In genomic region chr22:50278956-50279619, GRCh38 we compare ENCODE assay signal across 31 cellular contexts.
"Had no signal": no experiment of that assay in that cellular context is flagged by ENCODE, and none has a peak within 500 bp of the region (broad histone marks: within the 10 kb centered on the region; RNA-seq: fewer than 3 reads in every experiment).

No MANE protein-coding gene starts in this region.

- H3K4me1 ChIP-seq: upper lobe of right lung had no signal

- H3K4me3 ChIP-seq: pancreas, prostate gland, smooth muscle cell, thyroid gland, upper lobe of right lung had no signal

- FAIRE-seq: endothelial cell of umbilical vein, keratinocyte, pancreas, TTC549 had no signal

- H3K4me2 ChIP-seq: smooth muscle cell had no signal

- H3K9me3 ChIP-seq: pancreas, prostate gland, thyroid gland, upper lobe of right lung had no signal

- H3K27me3 ChIP-seq: pancreas, thyroid gland, upper lobe of right lung had no signal

- H3K27ac Mint-ChIP-seq: activated naive CD4-positive, alpha-beta T cell treated with anti-CD3 and anti-CD28 coated beads for 36 hours; activated naive CD8-positive, alpha-beta T cell treated with anti-CD3 and anti-CD28 coated beads, Interleukin-2, amount 10 ng/mL, durations not matched to agents 7 days and 5 days; stimulated activated memory B cell treated with anti-CD40 and anti-IgM and Interleukin-4, amounts not matched to agents 10 μg/mL and 1 μg/mL and 100 μg/mL, for 72 hours; stimulated activated naive CD8-positive, alpha-beta T cell treated with anti-CD3 and anti-CD28 coated beads, Interleukin-15, amount 100 ng/mL, for 72 hours; T-helper 1 cell treated with Interleukin-12 subunit alpha and Interleukin-12 subunit beta and Interleukin-4 antibody, amounts not matched to agents 30 μg/mL and 1 μg/mL, for 36 hours had no signal

- H3K36me3 Mint-ChIP-seq: naive B cell had no signal

- H3K9me3 Mint-ChIP-seq: activated naive CD4-positive, alpha-beta T cell treated with anti-CD3 and anti-CD28 coated beads for 36 hours; activated naive CD8-positive, alpha-beta T cell treated with anti-CD3 and anti-CD28 coated beads, Interleukin-2, amount 10 ng/mL, durations not matched to agents 7 days and 5 days; naive B cell; stimulated activated memory B cell treated with anti-CD40 and anti-IgM and Interleukin-4, amounts not matched to agents 10 μg/mL and 1 μg/mL and 100 μg/mL, for 72 hours; stimulated activated naive CD8-positive, alpha-beta T cell treated with anti-CD3 and anti-CD28 coated beads, Interleukin-15, amount 100 ng/mL, for 72 hours; T-helper 1 cell treated with Interleukin-12 subunit alpha and Interleukin-12 subunit beta and Interleukin-4 antibody, amounts not matched to agents 30 μg/mL and 1 μg/mL, for 36 hours had no signal

- H3K27me3 Mint-ChIP-seq: activated naive CD8-positive, alpha-beta T cell treated with anti-CD3 and anti-CD28 coated beads, Interleukin-2, amount 10 ng/mL, durations not matched to agents 7 days and 5 days; stimulated activated memory B cell treated with anti-CD40 and anti-IgM and Interleukin-4, amounts not matched to agents 10 μg/mL and 1 μg/mL and 100 μg/mL, for 72 hours had no signal

- DNase-seq: activated CD4-positive, alpha-beta T cell treated with anti-CD3 and anti-CD28 coated beads for 4 hours; activated CD4-positive, alpha-beta T cell treated with anti-CD3 and anti-CD28 coated beads, Interleukin-2, amount 50 U/mL, for 48 hours; activated CD8-positive, alpha-beta memory T cell treated with anti-CD3 and anti-CD28 coated beads for 24 hours; activated effector memory CD4-positive, alpha-beta T cell treated with Interleukin-2 at 50 U/mL for 16 hours; activated naive CD4-positive, alpha-beta T cell treated with anti-CD3 and anti-CD28 coated beads for 36 hours; activated naive CD8-positive, alpha-beta T cell treated with anti-CD3 and anti-CD28 coated beads, Interleukin-2, amount 10 ng/mL, durations not matched to agents 7 days and 5 days; amniotic stem cell; caudate nucleus; foreskin fibroblast; head of caudate nucleus; hippocampal formation; left cardiac atrium; left ventricle myocardium superior; naive B cell; nucleus accumbens; pancreas; stimulated activated CD4-positive, alpha-beta T cell treated with anti-CD3 and anti-CD28 coated beads, Interleukin-1b, Interleukin-23, amount 100 ng/mL, for 48 hours; stimulated activated CD4-positive, alpha-beta T cell treated with anti-CD3 and anti-CD28 coated beads, Interleukin-4, amount 100 ng/mL, for 4 hours; stimulated activated CD8-positive, alpha-beta memory T cell treated with anti-CD3 and anti-CD28 coated beads, Interleukin-4, amount 100 ng/mL, for 48 hours; stimulated activated naive CD8-positive, alpha-beta T cell treated with anti-CD3 and anti-CD28 coated beads, Interleukin-15, amount 100 ng/mL, for 72 hours; T-helper 9 cell; thyroid gland; upper lobe of right lung had no signal

- H3K27ac ChIP-seq: pancreas, prostate gland, thyroid gland, upper lobe of right lung, VCaP had no signal

- H3K4me3 Mint-ChIP-seq: activated naive CD4-positive, alpha-beta T cell treated with anti-CD3 and anti-CD28 coated beads for 36 hours; activated naive CD8-positive, alpha-beta T cell treated with anti-CD3 and anti-CD28 coated beads, Interleukin-2, amount 10 ng/mL, durations not matched to agents 7 days and 5 days; naive B cell; stimulated activated memory B cell treated with anti-CD40 and anti-IgM and Interleukin-4, amounts not matched to agents 10 μg/mL and 1 μg/mL and 100 μg/mL, for 72 hours; stimulated activated naive CD8-positive, alpha-beta T cell treated with anti-CD3 and anti-CD28 coated beads, Interleukin-15, amount 100 ng/mL, for 72 hours; T-helper 1 cell treated with Interleukin-12 subunit alpha and Interleukin-12 subunit beta and Interleukin-4 antibody, amounts not matched to agents 30 μg/mL and 1 μg/mL, for 36 hours had no signal
